ENCODE assay signal across 6 cellular contexts in the genomic region with DNA sequence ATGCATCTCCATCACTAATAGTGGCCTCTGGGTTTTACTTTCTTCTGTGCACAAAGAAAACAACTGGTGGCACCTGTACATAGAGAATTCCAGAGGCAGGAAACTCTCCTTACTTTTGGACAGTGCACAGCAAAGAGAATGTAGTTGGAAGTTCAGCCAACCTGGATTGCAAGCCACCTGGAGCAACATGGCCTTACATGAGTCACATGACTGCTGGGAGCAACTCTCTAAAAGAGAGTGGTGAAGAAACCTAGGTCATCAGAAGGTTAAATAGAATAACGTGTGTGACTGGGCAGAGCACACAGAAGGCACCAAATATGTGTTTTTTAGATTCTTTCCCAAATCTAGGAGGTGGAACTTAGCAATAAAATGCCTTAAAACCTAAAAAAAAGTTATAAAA. TPM values are rescaled to one million over a fixed set of nuclear protein-coding genes. Genes with fewer than 3 reads are reported as not detected.
"Had no signal": no experiment of that assay in that cellular context is flagged by ENCODE, and none has a peak within 500 bp of the region (broad histone marks: within the 10 kb centered on the region; RNA-seq: fewer than 3 reads in every experiment).

No MANE protein-coding gene starts in this region.

RNA-seq across cellular contexts. Expression of gene CA4, which starts 41.5 kb away (rescaled TPM):
- total RNA-seq: LHCN-M2, MCF 10A, NCI-H460, OCI-LY7, PC-9, SJSA1 had no signal
